Comparison of ENCODE assay signal across 29 cellular contexts in genomic region chr18:49473721-49474120, GRCh38.
"Had no signal": no experiment of that assay in that cellular context is flagged by ENCODE, and none has a peak within 500 bp of the region (broad histone marks: within the 10 kb centered on the region; RNA-seq: fewer than 3 reads in every experiment).

No MANE protein-coding gene starts in this region.

- ATAC-seq: activated T-helper 17 cell treated with anti-CD3 and anti-CD28 coated beads, Interleukin-2, amount 50 U/mL, for 72 hours; T-cell had no signal

- H3K4me3 ChIP-seq: cardiac muscle cell, Peyer's patch, SJSA1 had no signal

- H3K9me3 ChIP-seq: Peyer's patch had no signal

- H3K4me3 Mint-ChIP-seq: activated CD4-positive, alpha-beta memory T cell treated with anti-CD3 and anti-CD28 coated beads for 36 hours; activated CD4-positive, alpha-beta T cell treated with anti-CD3 and anti-CD28 coated beads, Interleukin-2, amount 10 ng/mL, durations not matched to agents 7 days and 5 days; activated naive CD4-positive, alpha-beta T cell treated with anti-CD3 and anti-CD28 coated beads for 36 hours; activated naive CD8-positive, alpha-beta T cell treated with anti-CD3 and anti-CD28 coated beads, Interleukin-2, amount 10 ng/mL, durations not matched to agents 7 days and 5 days; activated T-helper 17 cell treated with anti-CD3 and anti-CD28 coated beads, Interleukin-2, amount 50 U/mL, for 72 hours; brain; IgD-negative memory B cell; T-cell had no signal

- H3K4me1 Mint-ChIP-seq: activated T-helper 17 cell treated with anti-CD3 and anti-CD28 coated beads, Interleukin-2, amount 50 U/mL, for 72 hours had no signal

- H3K9me3 Mint-ChIP-seq: activated CD4-positive, alpha-beta memory T cell treated with anti-CD3 and anti-CD28 coated beads for 36 hours; activated naive CD4-positive, alpha-beta T cell treated with anti-CD3 and anti-CD28 coated beads for 36 hours; activated naive CD8-positive, alpha-beta T cell treated with anti-CD3 and anti-CD28 coated beads, Interleukin-2, amount 10 ng/mL, durations not matched to agents 7 days and 5 days; activated T-helper 17 cell treated with anti-CD3 and anti-CD28 coated beads, Interleukin-2, amount 50 U/mL, for 72 hours; brain had no signal

- H3K27ac Mint-ChIP-seq: activated CD4-positive, alpha-beta memory T cell treated with anti-CD3 and anti-CD28 coated beads for 36 hours; activated naive CD4-positive, alpha-beta T cell treated with anti-CD3 and anti-CD28 coated beads for 36 hours; activated naive CD8-positive, alpha-beta T cell treated with anti-CD3 and anti-CD28 coated beads, Interleukin-2, amount 10 ng/mL, durations not matched to agents 7 days and 5 days; activated T-helper 17 cell treated with anti-CD3 and anti-CD28 coated beads, Interleukin-2, amount 50 U/mL, for 72 hours; IgD-negative memory B cell; T-cell had no signal

- H3K27me3 ChIP-seq: cardiac muscle cell, Peyer's patch, SJSA1 had no signal

- H3K27me3 Mint-ChIP-seq: activated T-helper 17 cell treated with anti-CD3 and anti-CD28 coated beads, Interleukin-2, amount 50 U/mL, for 72 hours; brain had no signal

- H3K27ac ChIP-seq: cardiac muscle cell, Peyer's patch, SJSA1 had no signal

- DNase-seq: activated CD4-positive, alpha-beta memory T cell treated with anti-CD3 and anti-CD28 coated beads for 36 hours; activated CD4-positive, alpha-beta T cell treated with anti-CD3 and anti-CD28 coated beads, Interleukin-2, amount 10 ng/mL, durations not matched to agents 7 days and 5 days; activated CD4-positive, CD25-positive, alpha-beta regulatory T cell; activated gamma-delta T cell; activated naive CD4-positive, alpha-beta T cell treated with anti-CD3 and anti-CD28 coated beads for 36 hours; activated naive CD8-positive, alpha-beta T cell treated with anti-CD3 and anti-CD28 coated beads, Interleukin-2, amount 10 ng/mL, durations not matched to agents 7 days and 5 days; activated T-cell treated with anti-CD3 and anti-CD28 coated beads for 4 hours; activated T-cell treated with anti-CD3 and anti-CD28 coated beads, Interleukin-2, amount 50 U/mL, for 48 hours; amniotic stem cell; KG1; MV-4-11; NCI-H1092 treated with DMSO at 0.1 percent for 48 hours; NCI-H1417 treated with DMSO at 0.1 percent for 48 hours; NCI-H1694; NCI-H2029; NCI-H2107; NCI-H2171 treated with DMSO at 0.1 percent for 48 hours; NCI-H510A treated with DMSO at 0.1 percent for 48 hours; NK-92 treated with Interleukin-12 subunit alpha and Interleukin-12 subunit beta, amount 100 ng/mL, for 24 hours; Peyer's patch; SHP77; T-cell; T-helper 2 cell; T1000 had no signal

- H3K36me3 ChIP-seq: Peyer's patch had no signal

- H3K4me1 ChIP-seq: Peyer's patch had no signal
